ENCODE assay signal across 10 cellular contexts in the genomic region with DNA sequence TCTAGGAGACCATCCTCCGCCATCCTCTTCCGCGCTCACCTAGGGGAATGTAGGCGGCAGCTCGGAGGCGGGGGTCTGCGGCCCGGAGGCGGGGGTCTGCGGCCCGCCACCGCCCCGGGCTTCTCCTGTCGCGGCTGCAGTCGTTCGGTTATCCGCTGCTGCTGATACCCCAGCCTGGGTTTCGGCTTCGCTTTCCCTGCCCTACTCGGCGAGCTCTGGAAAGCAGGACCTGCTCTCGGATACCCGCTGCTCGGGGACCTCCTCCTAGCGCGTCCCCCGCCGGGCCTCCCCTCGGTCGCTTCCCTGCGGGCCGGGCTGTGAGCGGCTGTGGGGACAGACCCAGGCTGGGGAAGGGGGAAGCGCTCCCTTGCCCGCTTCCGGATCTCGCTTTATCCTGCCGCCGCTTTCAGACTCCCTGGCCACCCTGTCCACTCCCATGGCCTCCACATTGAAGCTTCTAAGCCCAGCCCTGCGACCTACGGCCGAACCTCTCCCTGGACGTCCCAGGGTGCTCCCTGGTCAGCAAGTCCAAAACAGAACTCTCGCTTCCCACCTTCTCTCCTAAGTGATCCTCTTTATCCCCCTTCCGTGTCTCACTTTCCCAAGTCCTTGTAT. TPM values are rescaled to one million over a fixed set of nuclear protein-coding genes. Genes with fewer than 3 reads are reported as not detected.
DNase-seq lines count a peak whose midpoint lies in the region; ATAC-seq, FAIRE-seq and TF ChIP-seq lines count a peak whose summit lies in the region.
"Had no signal": no experiment of that assay in that cellular context is flagged by ENCODE, and none has a peak within 500 bp of the region (broad histone marks: within the 10 kb centered on the region; RNA-seq: fewer than 3 reads in every experiment).

No MANE protein-coding gene starts in this region.

- no peak overlapping the region for H3K27ac Mint-ChIP-seq in Calu3 (ENCODE audit: unreplicated experiment)
- H3K27ac Mint-ChIP-seq: IgD-negative memory B cell had no signal

- no peak overlapping the region for H3K4me3 Mint-ChIP-seq in Calu3 (ENCODE audit: low read depth, unreplicated experiment)

- H3K4me1 ChIP-seq in OCI-LY7 (ENCODE audit: insufficient read depth, low read length, poor library complexity, severe bottlenecking): peaks cover 24% of the 10 kb centered on the region
- peaks cover 30% of the 10 kb centered on the region for H3K4me1 ChIP-seq in lower lobe of right lung
- peaks cover 4% of the 10 kb centered on the region for H3K4me1 ChIP-seq in urinary bladder (ENCODE audit: insufficient read depth)

- H3K9me3 ChIP-seq in OCI-LY7 (ENCODE audit: low read length): no peaks in the 10 kb centered on the region
- H3K9me3 ChIP-seq in lower lobe of right lung: no peaks in the 10 kb centered on the region

- H3K4me3 ChIP-seq in OCI-LY7 (ENCODE audit: low read depth, low read length, poor library complexity, severe bottlenecking) (peak overlapping the region; percentile 77), lower lobe of right lung (peak overlapping the region; percentile 82), urinary bladder (ENCODE audit: low read depth, low read length) (peak overlapping the region; percentile 89)

- no peaks in the 10 kb centered on the region for H3K9me3 Mint-ChIP-seq in Calu3 (ENCODE audit: low read depth, unreplicated experiment)
- H3K9me3 Mint-ChIP-seq: IgD-negative memory B cell had no signal

- H3K4me2 ChIP-seq in OCI-LY7 (ENCODE audit: low read length): peak overlapping the region; percentile 82

- peaks cover 3% of the 10 kb centered on the region; the same call in 1 of the 2 replicates for H4K20me1 ChIP-seq in OCI-LY7 (ENCODE audit: insufficient read depth, low read length)

- TF ChIP-seq CTCF in Calu3 (IDR thresholded peaks at IDR 0.05; ENCODE audit: unreplicated experiment) (no peak), OCI-LY7 (conservative IDR thresholded peaks at IDR 0.05; ENCODE audit: low read length) (no peak), lower lobe of right lung (IDR thresholded peaks at IDR 0.05) (no peak)

- ATAC-seq in lower lobe of right lung: peak; percentile 20 to 45
- no peak for ATAC-seq in HG03280 (IDR thresholded peaks at IDR 0.05; ENCODE audit: unreplicated experiment)

- DNase-seq in Calu3 (peak; percentile 18), OCI-LY7 (ENCODE audit: low spot score) (no peak), cerebellar cortex (ENCODE audit: low spot score) (peak; percentile 52), lower lobe of right lung (peak; percentile 55), GM19239 (ENCODE audit: insufficient read length, low spot score) (no peak)
- DNase-seq in stimulated activated naive CD4-positive, alpha-beta T cell treated with Interleukin-2 at 50 U/mL for 16 hours (lab: John Stamatoyannopoulos, UW): no peak

- BruUV-seq in Calu3 (replicated peaks; lab: Mats Ljungman, UMichigan): no TSS peak
- BruUV-seq in OCI-LY7 (replicated peaks; lab: Mats Ljungman, UMichigan): no TSS peak

- H2AFZ ChIP-seq in OCI-LY7 (ENCODE audit: low read length): peak overlapping the region; percentile 92

- no peak for FAIRE-seq in GM19239 (lab: Jason Lieb, UNC)
- FAIRE-seq: islet of Langerhans had no signal

- peaks cover 3% of the 10 kb centered on the region for H3K4me1 Mint-ChIP-seq in Calu3 (ENCODE audit: low read depth, unreplicated experiment)

- POLR2A ChIA-PET in OCI-LY7 (lab: Charles Lee): interaction anchor here (1.2 kb wide), 1 partner anchor 14 kb away, joined by 3 read pairs; no protein-coding TSS in a partner anchor

- H3K9me2 ChIP-seq in OCI-LY7 (ENCODE audit: insufficient read depth, low read length): no peaks in the 10 kb centered on the region

- peaks cover 14% of the 10 kb centered on the region for H3K79me2 ChIP-seq in OCI-LY7 (ENCODE audit: insufficient read depth, low read depth, low read length)

- peaks cover 29% of the 10 kb centered on the region for H3K36me3 Mint-ChIP-seq in Calu3 (ENCODE audit: insufficient read depth, unreplicated experiment)
- H3K36me3 Mint-ChIP-seq: IgD-negative memory B cell had no signal

- H3K27ac ChIP-seq in OCI-LY7 (ENCODE audit: low read depth, low read length, poor library complexity, severe bottlenecking): no peak overlapping the region
- peak overlapping the region; percentile 72 for H3K27ac ChIP-seq in lower lobe of right lung
- peak overlapping the region; percentile 52 for H3K27ac ChIP-seq in urinary bladder (ENCODE audit: low read depth)

- CTCF ChIA-PET in Calu3 (lab: Charles Lee): interaction anchor here (1.0 to 1.4 kb wide), 2 partner anchors 16 to 34 kb away, joined by 4 read pairs; a partner anchor contains a TSS
- CTCF ChIA-PET in OCI-LY7 (lab: Charles Lee; ENCODE audit: unreplicated experiment): no interaction called here

- WGBS in urinary bladder: 3% methylated on average over 46 of the region's 46 CpGs

- no peaks in the 10 kb centered on the region for H3K27me3 ChIP-seq in lower lobe of right lung (ENCODE audit: low read depth)

- H3K36me3 ChIP-seq in OCI-LY7 (ENCODE audit: insufficient read depth, low read length): no peaks in the 10 kb centered on the region
- H3K36me3 ChIP-seq in lower lobe of right lung: no peaks in the 10 kb centered on the region
- H3K36me3 ChIP-seq in urinary bladder (ENCODE audit: insufficient read depth): no peaks in the 10 kb centered on the region

- intact Hi-C loops in Calu3 (cut with micrococcal nuclease; ENCODE audit: unreplicated experiment): no loop called here
- intact Hi-C loops in OCI-LY7 (cut with micrococcal nuclease; ENCODE audit: unreplicated experiment): no loop called here
- intact Hi-C loops in lower lobe of right lung (cut with DNase I): no loop called here

- no peaks in the 10 kb centered on the region for H3K27me3 Mint-ChIP-seq in Calu3 (ENCODE audit: unreplicated experiment)

RNA-seq across cellular contexts. Expression of a gene that starts 0.6 kb away (rescaled TPM):
- total RNA-seq in Calu3 (2022) (5.9 and 8.2 TPM in 2 replicates), OCI-LY7 (2022) (1.5 and 1.6 TPM in 2 replicates), lower lobe of right lung (16.4 TPM), urinary bladder (5.1 TPM)
- 1.5 and 3.2 TPM in 2 replicates for total RNA-seq in OCI-LY7 (2014; rRNA removed; shearing (Covaris generic))
- polyA plus RNA-seq in urinary bladder: 10.5 TPM

RNA-seq across cellular contexts. Expression of a gene that starts 3.0 kb away (rescaled TPM):
- total RNA-seq in Calu3 (2022) (13.4 and 17.2 TPM in 2 replicates), OCI-LY7 (2022) (21.0 and 22.8 TPM in 2 replicates), lower lobe of right lung (10.5 TPM), urinary bladder (13.1 TPM)
- 10.9 and 13.9 TPM in 2 replicates for total RNA-seq in OCI-LY7 (2014; rRNA removed; shearing (Covaris generic))
- 4.9 TPM for polyA plus RNA-seq in urinary bladder

RNA-seq across cellular contexts. Expression of a gene that starts 26.0 kb away (rescaled TPM):
- total RNA-seq in Calu3 (2022): 112 and 125 TPM in 2 replicates
- total RNA-seq in OCI-LY7 (2014; rRNA removed; shearing (Covaris generic)): 136 and 143 TPM in 2 replicates
- total RNA-seq in OCI-LY7 (2022): 108 and 112 TPM in 2 replicates
- 65.5 TPM for total RNA-seq in lower lobe of right lung
- total RNA-seq in urinary bladder: 139 TPM
- 121 TPM for polyA plus RNA-seq in urinary bladder

RNA-seq across cellular contexts. Expression of a gene that starts 34.5 kb away (rescaled TPM):
- total RNA-seq in Calu3 (2022) (13.9 TPM in 2 replicates), OCI-LY7 (2022) (0.82 and 1.1 TPM in 2 replicates), lower lobe of right lung (34.4 TPM), urinary bladder (28.6 TPM)
- total RNA-seq in OCI-LY7 (2014; rRNA removed; shearing (Covaris generic)): 0.36 and 0.38 TPM in 2 replicates
- polyA plus RNA-seq in urinary bladder: 16.9 TPM

RNA-seq across cellular contexts. Expression of a gene that starts 40.3 kb away (rescaled TPM):
- total RNA-seq in Calu3 (2022) (0.37 TPM in 1 of 2 replicates, not detected in the other), OCI-LY7 (2022) (0.39 and 1.0 TPM in 2 replicates), lower lobe of right lung (0.38 TPM), urinary bladder (0.85 TPM)
- 0.09 TPM in 1 of 2 replicates, not detected in the other for total RNA-seq in OCI-LY7 (2014; rRNA removed; shearing (Covaris generic))
- 0.22 TPM for polyA plus RNA-seq in urinary bladder
- polyA plus RNA-seq: IgD-negative memory B cell had no signal

Comparison
In these comparisons a context has a peak if more than half of its experiments do, and no peak if none do; other contexts are left out.
1. DNase-seq: peak in Calu3 (single experiment), cerebellar cortex (single experiment) and lower lobe of right lung (single experiment); none in OCI-LY7 (single experiment), stimulated activated naive CD4-positive, alpha-beta T cell treated with Interleukin-2 at 50 U/mL for 16 hours (single experiment) and GM19239 (single experiment).
2. Peak in every context shown above with its lines, with median percentiles within 50 percentile points of each other: H3K4me3 ChIP-seq.